Comparison of ENCODE assay signal across 1 cellular context in the genomic region with DNA sequence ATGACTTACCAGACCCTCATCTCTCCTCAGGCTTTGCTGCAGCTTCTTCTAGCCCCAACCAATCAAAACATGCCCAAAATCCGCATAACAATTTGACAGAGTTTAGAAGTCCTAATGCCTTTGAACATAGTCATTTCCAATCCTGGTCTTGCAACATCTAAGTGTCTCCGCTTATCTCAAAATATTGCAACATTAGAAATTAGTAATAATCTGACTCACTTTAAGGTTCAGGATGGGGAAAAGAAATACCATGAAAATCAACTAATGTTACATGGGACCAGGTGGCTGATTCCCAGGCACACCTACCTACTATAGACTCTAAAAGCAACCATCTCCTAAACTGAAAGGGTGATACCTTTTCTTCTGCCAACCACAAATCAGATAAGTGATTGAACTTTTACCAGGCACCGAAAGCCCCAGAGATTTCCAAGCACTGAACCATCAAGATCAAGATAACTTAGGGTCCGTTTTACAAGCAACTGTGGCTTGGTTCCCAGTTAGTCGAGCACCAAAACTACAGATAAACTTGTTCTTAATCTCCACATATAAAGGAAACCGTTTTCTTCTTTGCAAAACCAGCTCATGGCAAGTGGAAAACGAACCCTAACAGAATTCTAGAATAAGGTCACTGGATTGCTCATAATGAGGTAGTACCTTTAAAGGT.
TF ChIP-seq lines count a peak whose summit lies in the region.

No MANE protein-coding gene starts in this region.

TF ChIP-seq in K562, 482 proteins besides CTCF, POLR2A, EP300 and RAD21:
- TF ChIP-seq MED1 (CRISPR knock-in tag; IDR thresholded peaks at IDR 0.05; ENCODE audit: borderline replicate concordance) = no peak
- no peak for TF ChIP-seq RBM22 (IDR thresholded peaks at IDR 0.05; ENCODE audit: low read depth, low read length, poor library complexity, severe bottlenecking)
- no peak for TF ChIP-seq TOE1 (IDR thresholded peaks at IDR 0.05; ENCODE audit: borderline replicate concordance)
- no peak for TF ChIP-seq TOE1 (CRISPR knock-in tag; IDR thresholded peaks at IDR 0.05; ENCODE audit: borderline replicate concordance, low read depth)
- TF ChIP-seq, protein P1, sequence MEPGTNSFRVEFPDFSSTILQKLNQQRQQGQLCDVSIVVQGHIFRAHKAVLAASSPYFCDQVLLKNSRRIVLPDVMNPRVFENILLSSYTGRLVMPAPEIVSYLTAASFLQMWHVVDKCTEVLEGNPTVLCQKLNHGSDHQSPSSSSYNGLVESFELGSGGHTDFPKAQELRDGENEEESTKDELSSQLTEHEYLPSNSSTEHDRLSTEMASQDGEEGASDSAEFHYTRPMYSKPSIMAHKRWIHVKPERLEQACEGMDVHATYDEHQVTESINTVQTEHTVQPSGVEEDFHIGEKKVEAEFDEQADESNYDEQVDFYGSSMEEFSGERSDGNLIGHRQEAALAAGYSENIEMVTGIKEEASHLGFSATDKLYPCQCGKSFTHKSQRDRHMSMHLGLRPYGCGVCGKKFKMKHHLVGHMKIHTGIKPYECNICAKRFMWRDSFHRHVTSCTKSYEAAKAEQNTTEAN (CRISPR knock-in tag; IDR thresholded peaks at IDR 0.05) = no peak
- TF ChIP-seq, protein P2, sequence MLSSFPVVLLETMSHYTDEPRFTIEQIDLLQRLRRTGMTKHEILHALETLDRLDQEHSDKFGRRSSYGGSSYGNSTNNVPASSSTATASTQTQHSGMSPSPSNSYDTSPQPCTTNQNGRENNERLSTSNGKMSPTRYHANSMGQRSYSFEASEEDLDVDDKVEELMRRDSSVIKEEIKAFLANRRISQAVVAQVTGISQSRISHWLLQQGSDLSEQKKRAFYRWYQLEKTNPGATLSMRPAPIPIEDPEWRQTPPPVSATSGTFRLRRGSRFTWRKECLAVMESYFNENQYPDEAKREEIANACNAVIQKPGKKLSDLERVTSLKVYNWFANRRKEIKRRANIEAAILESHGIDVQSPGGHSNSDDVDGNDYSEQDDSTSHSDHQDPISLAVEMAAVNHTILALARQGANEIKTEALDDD (IDR thresholded peaks at IDR 0.05) = peak; percentile 63
- no peak for TF ChIP-seq KLF10 (CRISPR knock-in tag; IDR thresholded peaks at IDR 0.05)
- no peak for TF ChIP-seq ZNF77 (CRISPR knock-in tag; IDR thresholded peaks at IDR 0.05)
- no peak for TF ChIP-seq TCF3 (CRISPR knock-in tag; IDR thresholded peaks at IDR 0.05)
- TF ChIP-seq LARP7 (IDR thresholded peaks at IDR 0.05) = no peak
- TF ChIP-seq, protein P3, sequence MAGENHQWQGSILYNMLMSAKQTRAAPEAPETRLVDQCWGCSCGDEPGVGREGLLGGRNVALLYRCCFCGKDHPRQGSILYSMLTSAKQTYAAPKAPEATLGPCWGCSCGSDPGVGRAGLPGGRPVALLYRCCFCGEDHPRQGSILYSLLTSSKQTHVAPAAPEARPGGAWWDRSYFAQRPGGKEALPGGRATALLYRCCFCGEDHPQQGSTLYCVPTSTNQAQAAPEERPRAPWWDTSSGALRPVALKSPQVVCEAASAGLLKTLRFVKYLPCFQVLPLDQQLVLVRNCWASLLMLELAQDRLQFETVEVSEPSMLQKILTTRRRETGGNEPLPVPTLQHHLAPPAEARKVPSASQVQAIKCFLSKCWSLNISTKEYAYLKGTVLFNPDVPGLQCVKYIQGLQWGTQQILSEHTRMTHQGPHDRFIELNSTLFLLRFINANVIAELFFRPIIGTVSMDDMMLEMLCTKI (IDR thresholded peaks at IDR 0.05; ENCODE audit: partially characterized antibody) = no peak
- TF ChIP-seq MCM5 (IDR thresholded peaks at IDR 0.05; ENCODE audit: low read depth) = no peak
- TF ChIP-seq SPI1 (IDR thresholded peaks at IDR 0.05; ENCODE audit: borderline replicate concordance, low read depth, low read length) = no peak
- TF ChIP-seq SRSF9 (IDR thresholded peaks at IDR 0.05; ENCODE audit: borderline replicate concordance, low read depth, low read length) = no peak
- TF ChIP-seq ZSCAN32 (CRISPR knock-in tag; IDR thresholded peaks at IDR 0.05) = no peak
- TF ChIP-seq FOSL1 (tag; conservative IDR thresholded peaks at IDR 0.05) = peak; percentile 45; the same call in 1 of the 2 replicates
- no peak for TF ChIP-seq TFAM (CRISPR knock-in tag; conservative IDR thresholded peaks at IDR 0.05)
- no peak for TF ChIP-seq HDAC6 (IDR thresholded peaks at IDR 0.05; ENCODE audit: low read depth, low read length)
- no peak for TF ChIP-seq ZZZ3 (IDR thresholded peaks at IDR 0.05)
- TF ChIP-seq, protein P4, sequence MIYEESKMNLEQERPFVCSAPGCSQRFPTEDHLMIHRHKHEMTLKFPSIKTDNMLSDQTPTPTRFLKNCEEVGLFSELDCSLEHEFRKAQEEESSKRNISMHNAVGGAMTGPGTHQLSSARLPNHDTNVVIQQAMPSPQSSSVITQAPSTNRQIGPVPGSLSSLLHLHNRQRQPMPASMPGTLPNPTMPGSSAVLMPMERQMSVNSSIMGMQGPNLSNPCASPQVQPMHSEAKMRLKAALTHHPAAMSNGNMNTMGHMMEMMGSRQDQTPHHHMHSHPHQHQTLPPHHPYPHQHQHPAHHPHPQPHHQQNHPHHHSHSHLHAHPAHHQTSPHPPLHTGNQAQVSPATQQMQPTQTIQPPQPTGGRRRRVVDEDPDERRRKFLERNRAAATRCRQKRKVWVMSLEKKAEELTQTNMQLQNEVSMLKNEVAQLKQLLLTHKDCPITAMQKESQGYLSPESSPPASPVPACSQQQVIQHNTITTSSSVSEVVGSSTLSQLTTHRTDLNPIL (CRISPR knock-in tag; IDR thresholded peaks at IDR 0.05) = no peak
- TF ChIP-seq CEBPG (CRISPR knock-in tag; IDR thresholded peaks at IDR 0.05) = no peak
- TF ChIP-seq CEBPG (tag; conservative IDR thresholded peaks at IDR 0.05 in 1 of 2, IDR thresholded peaks at IDR 0.05 in 1 of 2) = peak in 1 of 2 experiments; percentile 52; a peak in 2 of 4 replicates
- TF ChIP-seq, protein P5, sequence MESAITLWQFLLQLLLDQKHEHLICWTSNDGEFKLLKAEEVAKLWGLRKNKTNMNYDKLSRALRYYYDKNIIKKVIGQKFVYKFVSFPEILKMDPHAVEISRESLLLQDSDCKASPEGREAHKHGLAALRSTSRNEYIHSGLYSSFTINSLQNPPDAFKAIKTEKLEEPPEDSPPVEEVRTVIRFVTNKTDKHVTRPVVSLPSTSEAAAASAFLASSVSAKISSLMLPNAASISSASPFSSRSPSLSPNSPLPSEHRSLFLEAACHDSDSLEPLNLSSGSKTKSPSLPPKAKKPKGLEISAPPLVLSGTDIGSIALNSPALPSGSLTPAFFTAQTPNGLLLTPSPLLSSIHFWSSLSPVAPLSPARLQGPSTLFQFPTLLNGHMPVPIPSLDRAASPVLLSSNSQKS (CRISPR knock-in tag; IDR thresholded peaks at IDR 0.05) = no peak
- no peak for TF ChIP-seq U2AF1 (optimal IDR thresholded peaks at IDR 0.05; ENCODE audit: low read depth, low read length)
- peak; percentile 41; the same call in 1 of the 2 replicates for TF ChIP-seq CEBPB (tag; IDR thresholded peaks at IDR 0.05)
- TF ChIP-seq, protein P6, sequence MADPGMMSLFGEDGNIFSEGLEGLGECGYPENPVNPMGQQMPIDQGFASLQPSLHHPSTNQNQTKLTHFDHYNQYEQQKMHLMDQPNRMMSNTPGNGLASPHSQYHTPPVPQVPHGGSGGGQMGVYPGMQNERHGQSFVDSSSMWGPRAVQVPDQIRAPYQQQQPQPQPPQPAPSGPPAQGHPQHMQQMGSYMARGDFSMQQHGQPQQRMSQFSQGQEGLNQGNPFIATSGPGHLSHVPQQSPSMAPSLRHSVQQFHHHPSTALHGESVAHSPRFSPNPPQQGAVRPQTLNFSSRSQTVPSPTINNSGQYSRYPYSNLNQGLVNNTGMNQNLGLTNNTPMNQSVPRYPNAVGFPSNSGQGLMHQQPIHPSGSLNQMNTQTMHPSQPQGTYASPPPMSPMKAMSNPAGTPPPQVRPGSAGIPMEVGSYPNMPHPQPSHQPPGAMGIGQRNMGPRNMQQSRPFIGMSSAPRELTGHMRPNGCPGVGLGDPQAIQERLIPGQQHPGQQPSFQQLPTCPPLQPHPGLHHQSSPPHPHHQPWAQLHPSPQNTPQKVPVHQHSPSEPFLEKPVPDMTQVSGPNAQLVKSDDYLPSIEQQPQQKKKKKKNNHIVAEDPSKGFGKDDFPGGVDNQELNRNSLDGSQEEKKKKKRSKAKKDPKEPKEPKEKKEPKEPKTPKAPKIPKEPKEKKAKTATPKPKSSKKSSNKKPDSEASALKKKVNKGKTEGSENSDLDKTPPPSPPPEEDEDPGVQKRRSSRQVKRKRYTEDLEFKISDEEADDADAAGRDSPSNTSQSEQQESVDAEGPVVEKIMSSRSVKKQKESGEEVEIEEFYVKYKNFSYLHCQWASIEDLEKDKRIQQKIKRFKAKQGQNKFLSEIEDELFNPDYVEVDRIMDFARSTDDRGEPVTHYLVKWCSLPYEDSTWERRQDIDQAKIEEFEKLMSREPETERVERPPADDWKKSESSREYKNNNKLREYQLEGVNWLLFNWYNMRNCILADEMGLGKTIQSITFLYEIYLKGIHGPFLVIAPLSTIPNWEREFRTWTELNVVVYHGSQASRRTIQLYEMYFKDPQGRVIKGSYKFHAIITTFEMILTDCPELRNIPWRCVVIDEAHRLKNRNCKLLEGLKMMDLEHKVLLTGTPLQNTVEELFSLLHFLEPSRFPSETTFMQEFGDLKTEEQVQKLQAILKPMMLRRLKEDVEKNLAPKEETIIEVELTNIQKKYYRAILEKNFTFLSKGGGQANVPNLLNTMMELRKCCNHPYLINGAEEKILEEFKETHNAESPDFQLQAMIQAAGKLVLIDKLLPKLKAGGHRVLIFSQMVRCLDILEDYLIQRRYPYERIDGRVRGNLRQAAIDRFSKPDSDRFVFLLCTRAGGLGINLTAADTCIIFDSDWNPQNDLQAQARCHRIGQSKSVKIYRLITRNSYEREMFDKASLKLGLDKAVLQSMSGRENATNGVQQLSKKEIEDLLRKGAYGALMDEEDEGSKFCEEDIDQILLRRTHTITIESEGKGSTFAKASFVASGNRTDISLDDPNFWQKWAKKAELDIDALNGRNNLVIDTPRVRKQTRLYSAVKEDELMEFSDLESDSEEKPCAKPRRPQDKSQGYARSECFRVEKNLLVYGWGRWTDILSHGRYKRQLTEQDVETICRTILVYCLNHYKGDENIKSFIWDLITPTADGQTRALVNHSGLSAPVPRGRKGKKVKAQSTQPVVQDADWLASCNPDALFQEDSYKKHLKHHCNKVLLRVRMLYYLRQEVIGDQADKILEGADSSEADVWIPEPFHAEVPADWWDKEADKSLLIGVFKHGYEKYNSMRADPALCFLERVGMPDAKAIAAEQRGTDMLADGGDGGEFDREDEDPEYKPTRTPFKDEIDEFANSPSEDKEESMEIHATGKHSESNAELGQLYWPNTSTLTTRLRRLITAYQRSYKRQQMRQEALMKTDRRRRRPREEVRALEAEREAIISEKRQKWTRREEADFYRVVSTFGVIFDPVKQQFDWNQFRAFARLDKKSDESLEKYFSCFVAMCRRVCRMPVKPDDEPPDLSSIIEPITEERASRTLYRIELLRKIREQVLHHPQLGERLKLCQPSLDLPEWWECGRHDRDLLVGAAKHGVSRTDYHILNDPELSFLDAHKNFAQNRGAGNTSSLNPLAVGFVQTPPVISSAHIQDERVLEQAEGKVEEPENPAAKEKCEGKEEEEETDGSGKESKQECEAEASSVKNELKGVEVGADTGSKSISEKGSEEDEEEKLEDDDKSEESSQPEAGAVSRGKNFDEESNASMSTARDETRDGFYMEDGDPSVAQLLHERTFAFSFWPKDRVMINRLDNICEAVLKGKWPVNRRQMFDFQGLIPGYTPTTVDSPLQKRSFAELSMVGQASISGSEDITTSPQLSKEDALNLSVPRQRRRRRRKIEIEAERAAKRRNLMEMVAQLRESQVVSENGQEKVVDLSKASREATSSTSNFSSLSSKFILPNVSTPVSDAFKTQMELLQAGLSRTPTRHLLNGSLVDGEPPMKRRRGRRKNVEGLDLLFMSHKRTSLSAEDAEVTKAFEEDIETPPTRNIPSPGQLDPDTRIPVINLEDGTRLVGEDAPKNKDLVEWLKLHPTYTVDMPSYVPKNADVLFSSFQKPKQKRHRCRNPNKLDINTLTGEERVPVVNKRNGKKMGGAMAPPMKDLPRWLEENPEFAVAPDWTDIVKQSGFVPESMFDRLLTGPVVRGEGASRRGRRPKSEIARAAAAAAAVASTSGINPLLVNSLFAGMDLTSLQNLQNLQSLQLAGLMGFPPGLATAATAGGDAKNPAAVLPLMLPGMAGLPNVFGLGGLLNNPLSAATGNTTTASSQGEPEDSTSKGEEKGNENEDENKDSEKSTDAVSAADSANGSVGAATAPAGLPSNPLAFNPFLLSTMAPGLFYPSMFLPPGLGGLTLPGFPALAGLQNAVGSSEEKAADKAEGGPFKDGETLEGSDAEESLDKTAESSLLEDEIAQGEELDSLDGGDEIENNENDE (IDR thresholded peaks at IDR 0.05; ENCODE audit: low read depth, low read length) = no peak
- no peak for TF ChIP-seq CSDE1 (IDR thresholded peaks at IDR 0.05)
- no peak for TF ChIP-seq FOXM1 (IDR thresholded peaks at IDR 0.05; ENCODE audit: low read depth)
- no peak for TF ChIP-seq FOXM1 (CRISPR knock-in tag; IDR thresholded peaks at IDR 0.05; ENCODE audit: low read depth)
- no peak for TF ChIP-seq STAT5A (IDR thresholded peaks at IDR 0.05; ENCODE audit: borderline replicate concordance, low read length)
- TF ChIP-seq SLC30A9 (CRISPR knock-in tag; IDR thresholded peaks at IDR 0.05) = no peak
- TF ChIP-seq HSF4 (CRISPR knock-in tag; IDR thresholded peaks at IDR 0.05; ENCODE audit: borderline replicate concordance) = no peak
